14 cellular contexts compared by ENCODE assay signal in the genomic region with DNA sequence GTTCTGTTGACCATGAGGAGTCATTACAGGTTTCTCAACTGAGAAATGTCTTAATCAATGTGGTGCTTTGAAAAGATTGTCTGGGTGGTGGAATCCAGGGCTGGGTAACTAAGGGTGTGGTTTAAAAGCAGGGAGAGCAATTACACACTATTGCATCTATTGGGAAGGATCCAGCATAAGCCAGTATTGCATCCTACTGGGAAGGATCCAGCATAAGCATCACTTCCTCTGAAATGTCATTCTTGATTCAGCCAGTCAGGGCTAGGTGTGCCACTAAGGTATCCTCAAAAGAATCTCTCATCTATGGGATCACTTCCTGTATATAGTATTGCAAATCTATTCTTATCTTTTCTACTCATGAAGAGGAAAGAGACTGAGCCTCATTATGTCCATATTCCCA. TPM values are rescaled to one million over a fixed set of nuclear protein-coding genes. Genes with fewer than 3 reads are reported as not detected.
"Had no signal": no experiment of that assay in that cellular context is flagged by ENCODE, and none has a peak within 500 bp of the region (broad histone marks: within the 10 kb centered on the region; RNA-seq: fewer than 3 reads in every experiment).

No MANE protein-coding gene starts in this region.

- H3K27me3 ChIP-seq: cardiac muscle cell, ovary, tibial artery, vagina had no signal

- H3K27ac Mint-ChIP-seq: activated naive CD8-positive, alpha-beta T cell; dendritic cell treated with granulocyte-macrophage colony-stimulating factor and Interleukin-4, amounts not matched to agents 40 ng/mL and 50 ng/mL, for 4 days; natural killer cell had no signal

- DNase-seq: effector CD8-positive, alpha-beta T cell; natural killer cell; ovary; psoas muscle; right cardiac atrium; stimulated activated naive CD8-positive, alpha-beta T cell treated with anti-CD3 and anti-CD28 coated beads, Interleukin-15, Interleukin-2, amounts not matched to agents 100 U/mL and 50 U/mL, for 24 hours; substantia nigra; tibial artery had no signal

- H3K9me3 ChIP-seq: ovary, psoas muscle, tibial artery, vagina had no signal

- H3K4me1 Mint-ChIP-seq: natural killer cell had no signal

- ATAC-seq: activated CD4-positive, CD25-positive, alpha-beta regulatory T cell treated with anti-CD3 and anti-CD28 coated beads, Interleukin-2, amount 50 U/mL, for 24 hours; natural killer cell; psoas muscle; right cardiac atrium; stimulated activated naive CD8-positive, alpha-beta T cell treated with anti-CD3 and anti-CD28 coated beads, Interleukin-15, Interleukin-2, amounts not matched to agents 100 U/mL and 50 U/mL, for 24 hours had no signal

- H3K27me3 Mint-ChIP-seq: dendritic cell treated with granulocyte-macrophage colony-stimulating factor and Interleukin-4, amounts not matched to agents 40 ng/mL and 50 ng/mL, for 4 days had no signal

- H3K9me3 Mint-ChIP-seq: dendritic cell treated with granulocyte-macrophage colony-stimulating factor and Interleukin-4, amounts not matched to agents 40 ng/mL and 50 ng/mL, for 4 days had no signal

- H3K36me3 ChIP-seq: cardiac muscle cell, ovary, tibial artery, vagina had no signal

- H3K36me3 Mint-ChIP-seq: activated naive CD8-positive, alpha-beta T cell had no signal

- H3K27ac ChIP-seq: cardiac muscle cell, ovary, psoas muscle, tibial artery, vagina had no signal

- H3K4me3 Mint-ChIP-seq: activated naive CD8-positive, alpha-beta T cell; dendritic cell treated with granulocyte-macrophage colony-stimulating factor and Interleukin-4, amounts not matched to agents 40 ng/mL and 50 ng/mL, for 4 days; natural killer cell had no signal

- H3K4me3 ChIP-seq: cardiac muscle cell, ovary, psoas muscle, tibial artery, vagina had no signal

- H3K4me1 ChIP-seq: psoas muscle, tibial artery, vagina had no signal

RNA-seq across cellular contexts. Expression of a gene that starts 38.6 kb away (rescaled TPM):
- total RNA-seq: glomerular endothelial cell had no signal
